7 cellular contexts compared by ENCODE assay signal in genomic region chr9:92963831-92964606, GRCh38. TPM values are rescaled to one million over a fixed set of nuclear protein-coding genes. Genes with fewer than 3 reads are reported as not detected.
A peak's percentile ranks its signal among the peaks of the same experiment; 100 is the strongest.
DNase-seq lines count a peak whose midpoint lies in the region; ATAC-seq and TF ChIP-seq lines count a peak whose summit lies in the region.

No MANE protein-coding gene starts in this region.

- intact Hi-C loops in sciatic nerve (cut with DNase I), result no loop called here

- no peak overlapping the region for H3K4me3 ChIP-seq in foreskin fibroblast (ENCODE audit: low read depth in 1 of 2, low read length in 2 of 2)

- TF ChIP-seq CTCF in foreskin fibroblast (IDR thresholded peaks at IDR 0.05; ENCODE audit: low read depth, low read length), result no peak

- peak; percentile 22 to 69 (median 49) for DNase-seq in activated CD4-positive, CD25-positive, alpha-beta regulatory T cell (lab: John Stamatoyannopoulos, UW)
- DNase-seq in effector CD8-positive, alpha-beta T cell (lab: John Stamatoyannopoulos, UW), result peak; percentile 42
- DNase-seq in sciatic nerve (ENCODE audit: low spot score), result no peak
- no peak for DNase-seq in NCI-H1092 treated with DMSO at 0.1 percent for 48 hours (lab: John Stamatoyannopoulos, UW)
- no peak for DNase-seq in foreskin fibroblast

- ATAC-seq in GM19397 (IDR thresholded peaks at IDR 0.05; ENCODE audit: unreplicated experiment), result peak; percentile 73
- peak; percentile 70 for ATAC-seq in HG03432 (IDR thresholded peaks at IDR 0.05; ENCODE audit: unreplicated experiment)
- ATAC-seq in sciatic nerve, result peak; percentile 43

RNA-seq across cellular contexts. Expression of gene FGD3, which starts 16.7 kb away (rescaled TPM):
- 11.1 TPM for total RNA-seq in sciatic nerve

Comparison
In these comparisons a context has a peak if more than half of its experiments do, and no peak if none do; other contexts are left out.
1. DNase-seq: peak in activated CD4-positive, CD25-positive, alpha-beta regulatory T cell (4 of 4) and effector CD8-positive, alpha-beta T cell (single experiment); none in sciatic nerve (single experiment), NCI-H1092 treated with DMSO at 0.1 percent for 48 hours (single experiment) and foreskin fibroblast (0 of 2).
2. Peak in every context shown above with its lines, with median percentiles within 50 percentile points of each other: ATAC-seq.